Comparison of ENCODE assay signal across 1 cellular context in the genomic region with DNA sequence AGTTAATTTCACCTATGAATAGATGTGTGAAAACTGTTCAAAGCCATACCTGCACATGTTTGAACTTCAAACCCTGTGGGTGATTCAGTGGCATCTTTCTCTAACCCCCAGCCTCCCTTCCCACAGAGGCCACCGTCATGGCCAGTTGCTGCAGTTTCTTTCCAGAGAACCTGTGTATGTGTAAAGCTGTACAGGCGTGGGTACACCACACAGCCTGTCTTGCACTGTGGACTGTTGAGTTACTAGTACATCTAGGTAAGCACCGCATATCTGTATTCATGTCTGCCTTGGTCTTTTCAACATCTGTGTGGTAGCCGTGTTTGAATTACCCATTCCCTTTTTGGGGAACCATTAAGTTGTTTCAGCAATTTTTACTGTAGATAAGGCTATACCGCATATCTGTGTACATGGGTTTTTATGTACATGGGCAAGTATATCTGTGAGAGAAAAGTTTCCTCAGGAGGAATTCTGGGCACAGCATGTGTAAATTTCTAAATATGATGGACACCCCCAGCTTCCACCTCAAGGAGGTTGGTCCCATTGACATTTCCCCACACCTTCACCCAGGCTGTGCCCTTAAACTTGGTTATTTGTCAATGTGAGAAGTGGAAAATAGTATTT.
TF ChIP-seq lines count a peak whose summit lies in the region.

No MANE protein-coding gene starts in this region.

TF ChIP-seq in SK-N-SH treated with all-trans-retinoic acid at 6 μM for 48 hours, 23 proteins besides CTCF, POLR2A, EP300 and RAD21 (continued from another document):
- peak; percentile 58; the same call in 1 of the 2 replicates for TF ChIP-seq PATZ1 (CRISPR knock-in tag; IDR thresholded peaks at IDR 0.05; ENCODE audit: borderline replicate concordance)
- no peak for TF ChIP-seq SNAI2 (CRISPR knock-in tag; IDR thresholded peaks at IDR 0.05)
- TF ChIP-seq ZNF565 (CRISPR knock-in tag; conservative IDR thresholded peaks at IDR 0.05; ENCODE audit: low read depth) = no peak
- no peak for TF ChIP-seq TCF4 (CRISPR knock-in tag; IDR thresholded peaks at IDR 0.05; ENCODE audit: borderline replicate concordance)
- TF ChIP-seq ZC3H10 (CRISPR knock-in tag; IDR thresholded peaks at IDR 0.05) = 0 out of 2 replicates have a peak, but pooled peaks have one; percentile 3
- peak; percentile 59 for TF ChIP-seq TOX (CRISPR knock-in tag; IDR thresholded peaks at IDR 0.05; ENCODE audit: borderline replicate concordance)
- no peak for TF ChIP-seq BACH2 (CRISPR knock-in tag; IDR thresholded peaks at IDR 0.05; ENCODE audit: borderline replicate concordance)
- no peak for TF ChIP-seq ZFP3 (CRISPR knock-in tag; IDR thresholded peaks at IDR 0.05)
- TF ChIP-seq CREB5 (CRISPR knock-in tag; IDR thresholded peaks at IDR 0.05; ENCODE audit: low read depth) = 0 out of 2 replicates have a peak, but pooled peaks have one; percentile 14
- TF ChIP-seq ZNF8 (CRISPR knock-in tag; IDR thresholded peaks at IDR 0.05) = no peak
- no peak for TF ChIP-seq RARB (CRISPR knock-in tag; IDR thresholded peaks at IDR 0.05)
- TF ChIP-seq CSRNP3 (CRISPR knock-in tag; IDR thresholded peaks at IDR 0.05) = peak; percentile 9; the same call in 1 of the 2 replicates
- no peak for TF ChIP-seq ZFP30 (CRISPR knock-in tag; IDR thresholded peaks at IDR 0.05)
- no peak for TF ChIP-seq GLIS3 (CRISPR knock-in tag; IDR thresholded peaks at IDR 0.05)
- TF ChIP-seq ESRRG (CRISPR knock-in tag; IDR thresholded peaks at IDR 0.05) = no peak
- no peak for TF ChIP-seq TSHZ2 (CRISPR knock-in tag; IDR thresholded peaks at IDR 0.05)
TF ChIP-seq in SK-N-SH treated with all-trans-retinoic acid at 6 μM for 48 hours: peak in this region for 6.
